Comparison of ENCODE assay signal across 8 cellular contexts in the genomic region with DNA sequence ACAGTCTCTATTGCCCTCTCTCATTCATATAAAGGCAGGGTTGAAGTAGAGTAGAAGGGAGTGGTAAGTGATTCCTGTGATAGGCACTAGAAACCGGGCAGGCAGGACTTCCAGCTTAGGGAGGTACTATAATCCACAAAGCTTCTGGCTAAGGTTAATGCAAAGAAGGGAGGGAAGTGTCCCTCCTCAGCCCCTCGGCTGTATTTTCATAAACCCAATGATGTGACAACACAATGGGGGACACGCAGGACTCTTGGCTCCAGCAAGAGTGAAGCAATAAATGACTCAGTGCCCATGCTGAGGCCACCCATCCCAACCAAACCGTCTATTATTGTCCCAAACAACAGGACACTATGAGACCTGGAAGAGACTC.
DNase-seq lines count a peak whose midpoint lies in the region; ATAC-seq and TF ChIP-seq lines count a peak whose summit lies in the region.

No MANE protein-coding gene starts in this region.

- peak overlapping the region; percentile 33 for H3K4me3 ChIP-seq in GM06990 (replicated peaks; ENCODE audit: low read depth, low read length)
- no peak overlapping the region for H3K4me3 ChIP-seq in HUES6 (ENCODE audit: low read depth, low read length)

- H3K36me3 ChIP-seq in GM06990 (ENCODE audit: control insufficient read depth, insufficient read depth, low read length) (peaks cover 2% of the 10 kb centered on the region; the same call in 1 of the 2 replicates), HUES6 (ENCODE audit: control insufficient read depth, insufficient read depth, low read length) (no peaks in the 10 kb centered on the region)

- peaks cover 24% of the 10 kb centered on the region for H3K4me1 ChIP-seq in HUES6 (ENCODE audit: control insufficient read depth, insufficient read depth, low read length)

- peak; percentile 55 to 83 for ATAC-seq in natural killer cell treated with Interleukin-12 subunit alpha and Interleukin-12 subunit beta and Interleukin-15 and Interleukin-18, amount 100 ng/mL, for 72 hours
- no peak for ATAC-seq in GM21717 (IDR thresholded peaks at IDR 0.05; ENCODE audit: unreplicated experiment)

- TF ChIP-seq CTCF in GM06990 (IDR thresholded peaks at IDR 0.05; ENCODE audit: insufficient read depth, low read length, poor library complexity, severe bottlenecking), result no peak
- no peak for TF ChIP-seq CTCF in MCF 10A (IDR thresholded peaks at IDR 0.05; ENCODE audit: unreplicated experiment)

- H3K36me3 Mint-ChIP-seq in MCF 10A (ENCODE audit: insufficient read depth, unreplicated experiment), result peaks cover 7% of the 10 kb centered on the region
- H3K36me3 Mint-ChIP-seq in natural killer cell treated with Interleukin-12 subunit alpha and Interleukin-12 subunit beta and Interleukin-15 and Interleukin-18, amount 100 ng/mL, for 72 hours, result peaks cover 49% of the 10 kb centered on the region

- peaks cover 73% of the 10 kb centered on the region for H3K4me1 Mint-ChIP-seq in MCF 10A (ENCODE audit: insufficient read depth, unreplicated experiment)
- peaks cover 91 to 94% of the 10 kb centered on the region in 2 donors for H3K4me1 Mint-ChIP-seq in natural killer cell treated with Interleukin-12 subunit alpha and Interleukin-12 subunit beta and Interleukin-15 and Interleukin-18, amount 100 ng/mL, for 72 hours (ENCODE audit: low read depth in 2 of 2)

- H3K9me3 Mint-ChIP-seq in MCF 10A (ENCODE audit: unreplicated experiment), result no peaks in the 10 kb centered on the region
- no peaks in the 10 kb centered on the region for H3K9me3 Mint-ChIP-seq in natural killer cell treated with Interleukin-12 subunit alpha and Interleukin-12 subunit beta and Interleukin-15 and Interleukin-18, amount 100 ng/mL, for 72 hours

- CTCF ChIA-PET in MCF 10A (lab: Yijun Ruan, JAX), result interaction anchor here (0.7 kb wide), 1 partner anchor 206 kb away, joined by 4 read pairs; no protein-coding TSS in a partner anchor

- peak overlapping the region; percentile 92 for H3K27ac Mint-ChIP-seq in MCF 10A (ENCODE audit: low read depth, unreplicated experiment)
- H3K27ac Mint-ChIP-seq in natural killer cell treated with Interleukin-12 subunit alpha and Interleukin-12 subunit beta and Interleukin-15 and Interleukin-18, amount 100 ng/mL, for 72 hours, result peak overlapping the region; percentile 95 to 96

- BruUV-seq in MCF 10A (replicated peaks; lab: Mats Ljungman, UMichigan), result no TSS peak

- peak overlapping the region; percentile 75 for H3K4me3 Mint-ChIP-seq in MCF 10A (ENCODE audit: unreplicated experiment)
- peak overlapping the region; percentile 83 for H3K4me3 Mint-ChIP-seq in natural killer cell treated with Interleukin-12 subunit alpha and Interleukin-12 subunit beta and Interleukin-15 and Interleukin-18, amount 100 ng/mL, for 72 hours

- no peak overlapping the region for H3K9ac ChIP-seq in HUES6 (ENCODE audit: low read length)

- H3K27me3 ChIP-seq in GM06990 (replicated peaks; ENCODE audit: control insufficient read depth, insufficient read depth, low read length) (no peaks in the 10 kb centered on the region), HUES6 (ENCODE audit: control insufficient read depth, insufficient read depth, low read length) (no peaks in the 10 kb centered on the region)

- no peaks in the 10 kb centered on the region for H3K9me3 ChIP-seq in HUES6 (ENCODE audit: control insufficient read depth, insufficient read depth, low read depth, low read length)

- POLR2A ChIA-PET in MCF 10A (lab: Yijun Ruan, JAX), result interaction anchor here (0.8 to 3.6 kb wide), 15 partner anchors 9 to 288 kb away, joined by 3 to 34 read pairs (median 5); no protein-coding TSS in a partner anchor

- H3K27me3 Mint-ChIP-seq in MCF 10A (ENCODE audit: insufficient read depth, unreplicated experiment), result no peaks in the 10 kb centered on the region
- H3K27me3 Mint-ChIP-seq in natural killer cell treated with Interleukin-12 subunit alpha and Interleukin-12 subunit beta and Interleukin-15 and Interleukin-18, amount 100 ng/mL, for 72 hours, result no peaks in the 10 kb centered on the region

- intact Hi-C loops in MCF 10A (cut with micrococcal nuclease), result no loop called here

- H3K27ac ChIP-seq in HUES6 (ENCODE audit: low read depth, low read length), result peak overlapping the region; percentile 3; the same call in 1 of the 2 replicates

- DNase-seq in GM06990 (ENCODE audit: extremely low read depth, insufficient read length) (no peak), MCF 10A (ENCODE audit: unreplicated experiment) (no peak), HuH-7 (ENCODE audit: low spot score) (no peak), GF-D8 (lab: John Stamatoyannopoulos, UW) (no peak), GOT3 (lab: John Stamatoyannopoulos, UW) (no peak)
- no peak for DNase-seq in natural killer cell treated with Interleukin-12 subunit alpha and Interleukin-12 subunit beta and Interleukin-15 and Interleukin-18, amount 100 ng/mL, for 72 hours (ENCODE audit: low spot score)
